ENCODE assay signal across 9 cellular contexts in genomic region chr6:167094820-167095637, GRCh38. TPM values are rescaled to one million over a fixed set of nuclear protein-coding genes. Genes with fewer than 3 reads are reported as not detected.
A peak's percentile ranks its signal among the peaks of the same experiment; 100 is the strongest.
DNase-seq lines count a peak whose midpoint lies in the region; ATAC-seq and TF ChIP-seq lines count a peak whose summit lies in the region.
"Had no signal": no experiment of that assay in that cellular context is flagged by ENCODE, and none has a peak within 500 bp of the region (broad histone marks: within the 10 kb centered on the region; RNA-seq: fewer than 3 reads in every experiment).

No MANE protein-coding gene starts in this region.

- ATAC-seq in GM18861 (IDR thresholded peaks at IDR 0.05; ENCODE audit: unreplicated experiment) (peak; percentile 42), HG02571 (IDR thresholded peaks at IDR 0.05; ENCODE audit: unreplicated experiment) (peak; percentile 37)

- H3K27me3 ChIP-seq in mucosa of rectum (ENCODE audit: control insufficient read depth in 2 of 2, insufficient read depth in 2 of 2, low read length in 2 of 2) = no peaks in the 10 kb centered on the region
- H3K27me3 ChIP-seq in tibial nerve = no peaks in the 10 kb centered on the region

- no peaks in the 10 kb centered on the region for H3K36me3 ChIP-seq in mucosa of rectum (ENCODE audit: control insufficient read depth in 2 of 2, insufficient read depth in 2 of 2, low read length in 2 of 2)
- H3K36me3 ChIP-seq in tibial nerve = no peaks in the 10 kb centered on the region

- TF ChIP-seq CTCF in tibial nerve (IDR thresholded peaks at IDR 0.05) = no peak

- WGBS in tibial nerve, 2 donors = 51 to 57% methylated on average over 4 of the region's 4 CpGs

- DNase-seq in MV-4-11 (lab: John Stamatoyannopoulos, UW) = peak; percentile 94
- no peak for DNase-seq in NCI-H146 treated with DMSO at 0.1 percent for 48 hours (lab: John Stamatoyannopoulos, UW; ENCODE audit: unreplicated experiment)
- DNase-seq in iPS-NIHi11 (ENCODE audit: low spot score) = no peak
- DNase-seq in tibial nerve (ENCODE audit: low spot score in 2 of 2) = no peak
- DNase-seq in NCI-H510A (lab: John Stamatoyannopoulos, UW) = no peak
- DNase-seq: KBM-7 had no signal

- H3K27ac ChIP-seq in mucosa of rectum (ENCODE audit: low read depth in 2 of 2, low read length in 2 of 2) (peak overlapping the region; percentile 54 to 77), tibial nerve (peak overlapping the region in 2 of 4 donors; percentile 32 to 79)

- no peak overlapping the region for H3K9ac ChIP-seq in mucosa of rectum (ENCODE audit: low read depth in 1 of 2, low read length in 2 of 2)

- H3K4me3 ChIP-seq in mucosa of rectum (ENCODE audit: low read length in 2 of 2) = no peak overlapping the region
- no peak overlapping the region for H3K4me3 ChIP-seq in tibial nerve

- H3K4me1 ChIP-seq in mucosa of rectum (ENCODE audit: control insufficient read depth in 2 of 2, insufficient read depth in 2 of 2, low read length in 2 of 2) = peaks cover 5 to 8% of the 10 kb centered on the region in 2 donors
- H3K4me1 ChIP-seq in tibial nerve = peaks cover 0 to 21% (median 3%) of the 10 kb centered on the region in 4 donors

- no peaks in the 10 kb centered on the region for H3K9me3 ChIP-seq in mucosa of rectum (ENCODE audit: control insufficient read depth in 2 of 2, low read length in 2 of 2)
- no peaks in the 10 kb centered on the region for H3K9me3 ChIP-seq in tibial nerve

- TF ChIP-seq EP300 in tibial nerve (IDR thresholded peaks at IDR 0.05) = no peak

- TF ChIP-seq POLR2A in tibial nerve (IDR thresholded peaks at IDR 0.05) = no peak

RNA-seq across cellular contexts. Expression of gene CCR6, which starts 27.9 kb away (rescaled TPM):
- not detected for total RNA-seq in tibial nerve
